ENCODE assay signal across 1 cellular context in genomic region chr3:148791296-148791695, GRCh38.
TF ChIP-seq lines count a peak whose summit lies in the region.

No MANE protein-coding gene starts in this region.

TF ChIP-seq in GM23338, 12 proteins besides CTCF, POLR2A, EP300 and RAD21 (continued from another document):
- TF ChIP-seq EZH2phosphoT487 (IDR thresholded peaks at IDR 0.05; ENCODE audit: unreplicated experiment) (no peak), STAT1 (IDR thresholded peaks at IDR 0.05; ENCODE audit: unreplicated experiment) (no peak), ZNF331 (CRISPR knock-in tag; IDR thresholded peaks at IDR 0.05; ENCODE audit: low read depth) (no peak), POLR2AphosphoS5 (IDR thresholded peaks at IDR 0.05; ENCODE audit: low read depth) (no peak), EZH2 (IDR thresholded peaks at IDR 0.05; ENCODE audit: low read depth, unreplicated experiment) (no peak), ETS1 (IDR thresholded peaks at IDR 0.05) (no peak)
- TF ChIP-seq, protein P1, sequence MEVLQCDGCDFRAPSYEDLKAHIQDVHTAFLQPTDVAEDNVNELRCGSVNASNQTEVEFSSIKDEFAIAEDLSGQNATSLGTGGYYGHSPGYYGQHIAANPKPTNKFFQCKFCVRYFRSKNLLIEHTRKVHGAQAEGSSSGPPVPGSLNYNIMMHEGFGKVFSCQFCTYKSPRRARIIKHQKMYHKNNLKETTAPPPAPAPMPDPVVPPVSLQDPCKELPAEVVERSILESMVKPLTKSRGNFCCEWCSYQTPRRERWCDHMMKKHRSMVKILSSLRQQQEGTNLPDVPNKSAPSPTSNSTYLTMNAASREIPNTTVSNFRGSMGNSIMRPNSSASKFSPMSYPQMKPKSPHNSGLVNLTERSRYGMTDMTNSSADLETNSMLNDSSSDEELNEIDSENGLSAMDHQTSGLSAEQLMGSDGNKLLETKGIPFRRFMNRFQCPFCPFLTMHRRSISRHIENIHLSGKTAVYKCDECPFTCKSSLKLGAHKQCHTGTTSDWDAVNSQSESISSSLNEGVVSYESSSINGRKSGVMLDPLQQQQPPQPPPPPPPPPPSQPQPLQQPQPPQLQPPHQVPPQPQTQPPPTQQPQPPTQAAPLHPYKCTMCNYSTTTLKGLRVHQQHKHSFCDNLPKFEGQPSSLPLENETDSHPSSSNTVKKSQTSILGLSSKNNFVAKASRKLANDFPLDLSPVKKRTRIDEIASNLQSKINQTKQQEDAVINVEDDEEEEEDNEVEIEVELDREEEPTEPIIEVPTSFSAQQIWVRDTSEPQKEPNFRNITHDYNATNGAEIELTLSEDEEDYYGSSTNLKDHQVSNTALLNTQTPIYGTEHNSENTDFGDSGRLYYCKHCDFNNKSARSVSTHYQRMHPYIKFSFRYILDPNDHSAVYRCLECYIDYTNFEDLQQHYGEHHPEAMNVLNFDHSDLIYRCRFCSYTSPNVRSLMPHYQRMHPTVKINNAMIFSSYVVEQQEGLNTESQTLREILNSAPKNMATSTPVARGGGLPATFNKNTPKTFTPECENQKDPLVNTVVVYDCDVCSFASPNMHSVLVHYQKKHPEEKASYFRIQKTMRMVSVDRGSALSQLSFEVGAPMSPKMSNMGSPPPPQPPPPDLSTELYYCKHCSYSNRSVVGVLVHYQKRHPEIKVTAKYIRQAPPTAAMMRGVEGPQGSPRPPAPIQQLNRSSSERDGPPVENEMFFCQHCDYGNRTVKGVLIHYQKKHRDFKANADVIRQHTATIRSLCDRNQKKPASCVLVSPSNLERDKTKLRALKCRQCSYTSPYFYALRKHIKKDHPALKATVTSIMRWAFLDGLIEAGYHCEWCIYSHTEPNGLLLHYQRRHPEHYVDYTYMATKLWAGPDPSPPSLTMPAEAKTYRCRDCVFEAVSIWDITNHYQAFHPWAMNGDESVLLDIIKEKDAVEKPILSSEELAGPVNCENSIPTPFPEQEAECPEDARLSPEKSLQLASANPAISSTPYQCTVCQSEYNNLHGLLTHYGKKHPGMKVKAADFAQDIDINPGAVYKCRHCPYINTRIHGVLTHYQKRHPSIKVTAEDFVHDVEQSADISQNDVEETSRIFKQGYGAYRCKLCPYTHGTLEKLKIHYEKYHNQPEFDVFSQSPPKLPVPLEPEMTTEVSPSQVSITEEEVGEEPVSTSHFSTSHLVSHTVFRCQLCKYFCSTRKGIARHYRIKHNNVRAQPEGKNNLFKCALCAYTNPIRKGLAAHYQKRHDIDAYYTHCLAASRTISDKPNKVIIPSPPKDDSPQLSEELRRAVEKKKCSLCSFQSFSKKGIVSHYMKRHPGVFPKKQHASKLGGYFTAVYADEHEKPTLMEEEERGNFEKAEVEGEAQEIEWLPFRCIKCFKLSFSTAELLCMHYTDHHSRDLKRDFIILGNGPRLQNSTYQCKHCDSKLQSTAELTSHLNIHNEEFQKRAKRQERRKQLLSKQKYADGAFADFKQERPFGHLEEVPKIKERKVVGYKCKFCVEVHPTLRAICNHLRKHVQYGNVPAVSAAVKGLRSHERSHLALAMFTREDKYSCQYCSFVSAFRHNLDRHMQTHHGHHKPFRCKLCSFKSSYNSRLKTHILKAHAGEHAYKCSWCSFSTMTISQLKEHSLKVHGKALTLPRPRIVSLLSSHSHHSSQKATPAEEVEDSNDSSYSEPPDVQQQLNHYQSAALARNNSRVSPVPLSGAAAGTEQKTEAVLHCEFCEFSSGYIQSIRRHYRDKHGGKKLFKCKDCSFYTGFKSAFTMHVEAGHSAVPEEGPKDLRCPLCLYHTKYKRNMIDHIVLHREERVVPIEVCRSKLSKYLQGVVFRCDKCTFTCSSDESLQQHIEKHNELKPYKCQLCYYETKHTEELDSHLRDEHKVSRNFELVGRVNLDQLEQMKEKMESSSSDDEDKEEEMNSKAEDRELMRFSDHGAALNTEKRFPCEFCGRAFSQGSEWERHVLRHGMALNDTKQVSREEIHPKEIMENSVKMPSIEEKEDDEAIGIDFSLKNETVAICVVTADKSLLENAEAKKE (CRISPR knock-in tag; IDR thresholded peaks at IDR 0.05): no peak
